8 cellular contexts compared by ENCODE assay signal in genomic region chr4:184453402-184454160, GRCh38. TPM values are rescaled to one million over a fixed set of nuclear protein-coding genes. Genes with fewer than 3 reads are reported as not detected.
DNase-seq lines count a peak whose midpoint lies in the region; ATAC-seq, FAIRE-seq and TF ChIP-seq lines count a peak whose summit lies in the region.

No MANE protein-coding gene starts in this region.

- H3K27ac ChIP-seq in left ventricle myocardium inferior (replicated peaks) (peak overlapping the region; percentile 41), small intestine (ENCODE audit: low read depth in 1 of 2, low read length in 1 of 2) (peak overlapping the region; percentile 38 to 89)

- peak; percentile 63 for DNase-seq in activated CD4-positive, alpha-beta T cell treated with anti-CD3 and anti-CD28 coated beads for 36 hours
- DNase-seq in activated CD4-positive, alpha-beta T cell treated with anti-CD3 and anti-CD28 coated beads for 1 hour, result no peak
- DNase-seq in NOMO-1 (lab: John Stamatoyannopoulos, UW; ENCODE audit: unreplicated experiment in 2 of 2) (peak; percentile 38 to 76), left ventricle myocardium inferior (no peak), small intestine (peak; percentile 73), KG1 (lab: John Stamatoyannopoulos, UW) (no peak)

- ATAC-seq in activated CD4-positive, alpha-beta T cell treated with anti-CD3 and anti-CD28 coated beads for 36 hours, result peak; percentile 98
- peak; percentile 49 for ATAC-seq in HG02840 (IDR thresholded peaks at IDR 0.05; ENCODE audit: low FRiP score, unreplicated experiment)

- intact Hi-C loops in activated CD4-positive, alpha-beta T cell treated with anti-CD3 and anti-CD28 coated beads for 36 hours (cut with DNase I, micrococcal nuclease), result no loop called here
- intact Hi-C loops in left ventricle myocardium inferior (cut with micrococcal nuclease), result no loop called here

- TF ChIP-seq CTCF in left ventricle myocardium inferior (IDR thresholded peaks at IDR 0.05; ENCODE audit: borderline replicate concordance), result no peak

- POLR2A ChIA-PET in activated CD4-positive, alpha-beta T cell treated with anti-CD3 and anti-CD28 coated beads for 36 hours (lab: Charles Lee), result interaction anchor here (0.6 kb wide), 3 partner anchors 120 to 240 kb away, joined by 3 to 4 read pairs (median 3); no protein-coding TSS in a partner anchor

- H3K36me3 ChIP-seq in left ventricle myocardium inferior (peaks cover 5% of the 10 kb centered on the region), small intestine (ENCODE audit: control insufficient read depth in 2 of 2, insufficient read depth in 2 of 2, low read length in 2 of 2) (no peaks in the 10 kb centered on the region)

- H3K4me1 Mint-ChIP-seq in activated CD4-positive, alpha-beta T cell treated with anti-CD3 and anti-CD28 coated beads for 36 hours, result peaks cover 69% of the 10 kb centered on the region
- peaks cover 87% of the 10 kb centered on the region for H3K4me1 Mint-ChIP-seq in activated naive CD8-positive, alpha-beta T cell (ENCODE audit: low read depth)

- peak overlapping the region; percentile 95 for H3K27ac Mint-ChIP-seq in activated CD4-positive, alpha-beta T cell treated with anti-CD3 and anti-CD28 coated beads for 36 hours
- H3K27ac Mint-ChIP-seq in activated naive CD8-positive, alpha-beta T cell, result peak overlapping the region; percentile 92

- peaks cover 29% of the 10 kb centered on the region for H3K36me3 Mint-ChIP-seq in activated CD4-positive, alpha-beta T cell treated with anti-CD3 and anti-CD28 coated beads for 36 hours (ENCODE audit: low read depth)
- H3K36me3 Mint-ChIP-seq in activated naive CD8-positive, alpha-beta T cell, result peaks cover 3% of the 10 kb centered on the region

- H3K27me3 ChIP-seq in left ventricle myocardium inferior (ENCODE audit: low read depth), result no peaks in the 10 kb centered on the region
- no peaks in the 10 kb centered on the region for H3K27me3 ChIP-seq in small intestine (ENCODE audit: control insufficient read depth in 2 of 2, insufficient read depth in 2 of 2, low read length in 2 of 2)

- H3K4me1 ChIP-seq in left ventricle myocardium inferior (peaks cover 97% of the 10 kb centered on the region), small intestine (ENCODE audit: control insufficient read depth in 2 of 2, insufficient read depth in 1 of 2, low read depth in 1 of 2, low read length in 1 of 2) (peaks cover 7 to 17% of the 10 kb centered on the region in 2 donors)

- peak overlapping the region; percentile 59 for H3K4me3 Mint-ChIP-seq in activated CD4-positive, alpha-beta T cell treated with anti-CD3 and anti-CD28 coated beads for 36 hours
- H3K4me3 Mint-ChIP-seq in activated naive CD8-positive, alpha-beta T cell, result peak overlapping the region; percentile 63

- CTCF ChIA-PET in activated CD4-positive, alpha-beta T cell treated with anti-CD3 and anti-CD28 coated beads for 36 hours (lab: Charles Lee), result interaction anchor here (0.6 to 1.2 kb wide), 4 partner anchors 16 to 29 kb away, joined by 3 to 5 read pairs (median 4); no protein-coding TSS in a partner anchor

- H3K9me3 ChIP-seq in left ventricle myocardium inferior (replicated peaks) (no peaks in the 10 kb centered on the region), small intestine (ENCODE audit: control insufficient read depth, low read depth) (no peaks in the 10 kb centered on the region)

- H3K4me3 ChIP-seq in left ventricle myocardium inferior (no peak overlapping the region), small intestine (ENCODE audit: low read depth in 1 of 2, low read length in 2 of 2) (no peak overlapping the region)

- 6 to 8% (median 7%) methylated on average over 10 of the region's 10 CpGs for WGBS in small intestine, 3 donors

- no peaks in the 10 kb centered on the region for H3K9me3 Mint-ChIP-seq in activated CD4-positive, alpha-beta T cell treated with anti-CD3 and anti-CD28 coated beads for 36 hours (ENCODE audit: low read depth)
- no peaks in the 10 kb centered on the region for H3K9me3 Mint-ChIP-seq in activated naive CD8-positive, alpha-beta T cell (ENCODE audit: low read depth)

- FAIRE-seq in small intestine (lab: Jason Lieb, UNC), result no peak

- no peaks in the 10 kb centered on the region for H3K27me3 Mint-ChIP-seq in activated CD4-positive, alpha-beta T cell treated with anti-CD3 and anti-CD28 coated beads for 36 hours
- no peaks in the 10 kb centered on the region for H3K27me3 Mint-ChIP-seq in activated naive CD8-positive, alpha-beta T cell

RNA-seq across cellular contexts. Expression of gene IRF2, which starts 20.8 kb away (rescaled TPM):
- 10 to 100 TPM; 50.1 to 68.9 TPM for total RNA-seq in activated CD4-positive, alpha-beta T cell treated with anti-CD3 and anti-CD28 coated beads for 36 hours
- 25.9 TPM for total RNA-seq in left ventricle myocardium inferior
- polyA plus RNA-seq in small intestine, result 10 to 100 TPM; 23.3 to 36.5 (median 28.9) TPM

Comparison
In these comparisons a context has a peak if more than half of its experiments do, and no peak if none do; other contexts are left out.
1. DNase-seq: peak in activated CD4-positive, alpha-beta T cell treated with anti-CD3 and anti-CD28 coated beads for 36 hours (single experiment), NOMO-1 (2 of 2) and small intestine (single experiment); none in activated CD4-positive, alpha-beta T cell treated with anti-CD3 and anti-CD28 coated beads for 1 hour (single experiment), left ventricle myocardium inferior (single experiment) and KG1 (single experiment).